In the genomic region with DNA sequence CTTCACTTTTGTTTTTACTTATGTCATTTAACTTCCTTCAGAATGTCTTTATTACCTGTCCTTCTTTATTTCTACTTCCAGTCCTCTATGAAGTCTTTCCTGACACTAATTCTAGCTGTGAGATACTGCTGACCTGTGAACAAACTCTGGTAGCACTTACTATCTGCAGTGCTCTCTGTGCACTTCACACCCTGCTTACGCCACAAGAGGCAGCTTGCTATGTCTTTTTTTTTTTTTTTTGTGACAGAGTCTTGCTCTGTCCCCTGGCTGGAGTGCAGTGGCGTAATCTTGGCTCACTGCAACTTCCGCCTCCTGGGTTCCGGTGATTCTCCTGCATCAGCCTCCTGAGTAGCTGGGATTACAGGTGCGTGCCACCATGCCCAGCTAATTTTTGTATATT, we compare ENCODE assay signal across 9 cellular contexts. TPM values are rescaled to one million over a fixed set of nuclear protein-coding genes. Genes with fewer than 3 reads are reported as not detected.
DNase-seq lines count a peak whose midpoint lies in the region; ATAC-seq and TF ChIP-seq lines count a peak whose summit lies in the region.
"Had no signal": no experiment of that assay in that cellular context is flagged by ENCODE, and none has a peak within 500 bp of the region (broad histone marks: within the 10 kb centered on the region; RNA-seq: fewer than 3 reads in every experiment).

No MANE protein-coding gene starts in this region.

- H3K27ac ChIP-seq in epithelial cell of prostate (peak overlapping the region; percentile 81), psoas muscle (peak overlapping the region; percentile 79)

- intact Hi-C loops in psoas muscle (cut with DNase I): no loop called here

- 61 to 86% (median 69%) methylated on average over 5 of the region's 5 CpGs for WGBS in psoas muscle, 3 donors

- no peaks in the 10 kb centered on the region for H3K9me3 ChIP-seq in psoas muscle

- TF ChIP-seq CTCF in psoas muscle (IDR thresholded peaks at IDR 0.05): no peak

- peaks cover 80% of the 10 kb centered on the region for H3K4me1 ChIP-seq in psoas muscle

- TF ChIP-seq POLR2A in GM18505 (IDR thresholded peaks at IDR 0.05; ENCODE audit: borderline replicate concordance, extremely low read depth, insufficient read depth, insufficient read length): no peak

- peak overlapping the region; percentile 27 for H3K4me3 ChIP-seq in psoas muscle
- H3K4me3 ChIP-seq: skin epidermis had no signal

- H3K27me3 ChIP-seq in psoas muscle (ENCODE audit: insufficient read depth in 3 of 3, low read length in 2 of 3): no peaks in the 10 kb centered on the region

- ATAC-seq in GM18868 (IDR thresholded peaks at IDR 0.05; ENCODE audit: unreplicated experiment): peak; percentile 36
- ATAC-seq in psoas muscle: peak in 3 of 4 donors; percentile 49 to 71 (median 52)
- ATAC-seq in GM21825 (IDR thresholded peaks at IDR 0.05; ENCODE audit: unreplicated experiment): no peak
- ATAC-seq in GM18505 (IDR thresholded peaks at IDR 0.05; ENCODE audit: unreplicated experiment): no peak

- DNase-seq in NOMO-1 treated with DMSO at 0.1 percent for 48 hours (lab: John Stamatoyannopoulos, UW; ENCODE audit: unreplicated experiment) (peak; percentile 66), epithelial cell of prostate (ENCODE audit: low read depth, low spot score) (no peak), psoas muscle (peak; percentile 30 to 59), cortex of kidney (lab: John Stamatoyannopoulos, UW) (no peak)
- no peak for DNase-seq in stimulated activated CD4-positive, alpha-beta T cell treated with anti-CD3 and anti-CD28 coated beads, Interleukin-2, amount 100 ng/mL, for 24 hours

- no peaks in the 10 kb centered on the region for H3K36me3 ChIP-seq in psoas muscle (ENCODE audit: insufficient read depth in 1 of 2, low read depth in 1 of 2)

RNA-seq across cellular contexts. Expression of a gene that starts 10.7 kb away (rescaled TPM):
- 100 to 1,000 TPM in 3 of 4 donors, 10 to 100 TPM in 1; 97.5 to 147 (median 112) TPM for total RNA-seq in psoas muscle
- 100 to 1,000 TPM in 1 of 3 donors, 10 to 100 TPM in 2; 52.1 to 133 (median 66.4) TPM for polyA plus RNA-seq in psoas muscle

RNA-seq across cellular contexts. Expression of a gene that starts 25.4 kb away (rescaled TPM):
- 10 to 100 TPM; 22.4 to 40.9 (median 37.6) TPM for total RNA-seq in psoas muscle
- 10 to 100 TPM; 44.5 to 80.1 (median 51.3) TPM for polyA plus RNA-seq in psoas muscle

RNA-seq across cellular contexts. Expression of a gene that starts 57.8 kb away (rescaled TPM):
- total RNA-seq in psoas muscle: 10 to 100 TPM in 1 of 4 donors, 1 to 10 TPM in 3; 4.5 to 14.5 (median 7.7) TPM
- polyA plus RNA-seq in psoas muscle: 10 to 100 TPM in 1 of 3 donors, 1 to 10 TPM in 2; 6.0 to 12.5 (median 6.0) TPM

Comparison
In these comparisons a context has a peak if more than half of its experiments do, and no peak if none do; other contexts are left out.
1. ATAC-seq: peak in GM18868 (single experiment) and psoas muscle (3 of 4); none in GM21825 (single experiment) and GM18505 (single experiment).
2. DNase-seq: peak in NOMO-1 treated with DMSO at 0.1 percent for 48 hours (single experiment) and psoas muscle (2 of 2); none in epithelial cell of prostate (single experiment), cortex of kidney (single experiment) and stimulated activated CD4-positive, alpha-beta T cell treated with anti-CD3 and anti-CD28 coated beads, Interleukin-2, amount 100 ng/mL, for 24 hours (0 of 2).